In genomic region chr4:78749258-78749971, GRCh38 we compare ENCODE assay signal across 8 cellular contexts.
DNase-seq lines count a peak whose midpoint lies in the region; ATAC-seq and TF ChIP-seq lines count a peak whose summit lies in the region.
"Had no signal": no experiment of that assay in that cellular context is flagged by ENCODE, and none has a peak within 500 bp of the region (broad histone marks: within the 10 kb centered on the region; RNA-seq: fewer than 3 reads in every experiment).

No MANE protein-coding gene starts in this region.

- DNase-seq in NCI-H2227 treated with DMSO at 0.1 percent for 48 hours (lab: John Stamatoyannopoulos, UW) = peak; percentile 60
- peak; percentile 37 for DNase-seq in retinal pigment epithelial cell (ENCODE audit: low read depth)
- DNase-seq in activated T-cell treated with anti-CD3 and anti-CD28 coated beads for 4 hours = no peak
- no peak for DNase-seq in NCI-H82 (lab: John Stamatoyannopoulos, UW)
- DNase-seq in activated CD4-positive, alpha-beta T cell treated with anti-CD3 and anti-CD28 coated beads for 1 hour = no peak
- DNase-seq: activated CD4-positive, alpha-beta T cell treated with anti-CD3 and anti-CD28 coated beads, Interleukin-2, amount 10 ng/mL, durations not matched to agents 7 days and 5 days had no signal

- no peak overlapping the region for H3K4me3 ChIP-seq in retinal pigment epithelial cell (ENCODE audit: low read length)

- peak; percentile 53 for ATAC-seq in GM18909 (IDR thresholded peaks at IDR 0.05; ENCODE audit: poor library complexity, unreplicated experiment)
- peak; percentile 1 for ATAC-seq in HG02642 (IDR thresholded peaks at IDR 0.05; ENCODE audit: poor library complexity, unreplicated experiment)

- no peak for TF ChIP-seq CTCF in retinal pigment epithelial cell (conservative IDR thresholded peaks at IDR 0.05; ENCODE audit: low read depth, low read length)

Comparison
In these comparisons a context has a peak if more than half of its experiments do, and no peak if none do; other contexts are left out.
1. DNase-seq: peak in NCI-H2227 treated with DMSO at 0.1 percent for 48 hours (single experiment) and retinal pigment epithelial cell (single experiment); none in activated T-cell treated with anti-CD3 and anti-CD28 coated beads for 4 hours (single experiment), NCI-H82 (single experiment) and activated CD4-positive, alpha-beta T cell treated with anti-CD3 and anti-CD28 coated beads for 1 hour (single experiment).